ENCODE assay signal across 31 cellular contexts in the genomic region with DNA sequence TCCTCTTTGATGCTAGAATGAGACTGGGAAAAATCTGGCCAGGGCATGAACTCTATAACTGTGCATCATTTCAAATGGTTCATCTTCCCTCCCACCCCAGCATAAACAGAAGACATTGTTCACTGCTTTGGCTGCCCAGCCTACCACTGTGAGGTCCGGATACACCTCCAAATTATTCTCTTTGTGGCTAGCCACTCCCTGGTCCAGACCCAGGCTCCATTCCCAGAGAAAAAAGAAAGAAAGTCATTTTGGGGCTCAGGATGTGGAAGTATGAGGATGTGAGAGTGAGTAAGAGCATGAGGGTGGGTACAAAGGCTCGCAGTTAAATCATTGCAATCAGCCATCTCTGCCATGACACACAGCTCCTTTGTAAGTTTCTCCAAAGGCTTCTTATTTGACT.
DNase-seq lines count a peak whose midpoint lies in the region; ATAC-seq, FAIRE-seq and TF ChIP-seq lines count a peak whose summit lies in the region.
"Had no signal": no experiment of that assay in that cellular context is flagged by ENCODE, and none has a peak within 500 bp of the region (broad histone marks: within the 10 kb centered on the region; RNA-seq: fewer than 3 reads in every experiment).

No MANE protein-coding gene starts in this region.

- H3K36me3 ChIP-seq in SK-N-SH (replicated peaks in 1 of 2; ENCODE audit: control insufficient read depth in 1 of 2, insufficient read depth in 2 of 2, low read length in 1 of 2) (no peaks in the 10 kb centered on the region), testis (ENCODE audit: low read depth, missing control alignments) (no peaks in the 10 kb centered on the region)
- H3K36me3 ChIP-seq: cardiac muscle cell, esophagus squamous epithelium, left lung, Peyer's patch, thoracic aorta, vagina had no signal

- DNase-seq in SK-N-SH (peak; percentile 6), NCI-H69 (lab: John Stamatoyannopoulos, UW) (peak; percentile 36), fibroblast of mammary gland (ENCODE audit: low read depth) (peak; percentile 12), urothelium cell line (ENCODE audit: low spot score) (peak; percentile 49), testis (no peak), activated gamma-delta T cell (lab: John Stamatoyannopoulos, UW) (no peak)
- no peak for DNase-seq in stimulated activated CD4-positive, alpha-beta T cell treated with anti-CD3 and anti-CD28 coated beads, Interleukin-1b, Interleukin-23, amount 100 ng/mL, for 48 hours
- DNase-seq: activated CD4-positive, alpha-beta T cell treated with anti-CD3 and anti-CD28 coated beads for 1 hour; activated CD8-positive, alpha-beta T cell treated with anti-CD3 and anti-CD28 coated beads for 36 hours; AML-193; CD4-positive, alpha-beta T cell; esophagus squamous epithelium; left lung; MV-4-11; naive thymus-derived CD4-positive, alpha-beta T cell; NCI-H1694 treated with DMSO at 0.1 percent for 48 hours; NCI-H2171; NCI-H524 treated with DMSO at 0.1 percent for 48 hours; Peyer's patch; stimulated activated naive CD8-positive, alpha-beta T cell treated with anti-CD3 and anti-CD28 coated beads, Interleukin-15, Interleukin-2, amounts not matched to agents 100 U/mL and 50 U/mL, for 24 hours; T-helper 17 cell had no signal

- H3K27ac ChIP-seq in SK-N-SH (ENCODE audit: low read depth in 2 of 2, low read length in 1 of 2) = peak overlapping the region in 1 of 2 experiments; percentile 44; a peak in 1 of 4 replicates
- no peak overlapping the region for H3K27ac ChIP-seq in testis
- H3K27ac ChIP-seq: 22Rv1, cardiac muscle cell, coronary artery, esophagus squamous epithelium, KMS-11, left lung, Peyer's patch, thoracic aorta, vagina had no signal

- no peak for TF ChIP-seq POLR2A in testis (IDR thresholded peaks at IDR 0.05)

- TF ChIP-seq RAD21 in SK-N-SH (IDR thresholded peaks at IDR 0.05; ENCODE audit: low read length) = no peak

- H3K79me2 ChIP-seq in SK-N-SH (ENCODE audit: insufficient read depth) = no peaks in the 10 kb centered on the region

- H3K9me3 ChIP-seq in SK-N-SH (no peaks in the 10 kb centered on the region), testis (no peaks in the 10 kb centered on the region)
- H3K9me3 ChIP-seq: esophagus squamous epithelium, left lung, Peyer's patch, thoracic aorta, vagina had no signal

- TF ChIP-seq CTCF in SK-N-SH (IDR thresholded peaks at IDR 0.05) (no peak), fibroblast of mammary gland (conservative IDR thresholded peaks at IDR 0.05; ENCODE audit: control insufficient read depth, insufficient read depth, low read depth, low read length) (no peak), testis (IDR thresholded peaks at IDR 0.05) (no peak)

- no peak for ATAC-seq in SK-N-SH treated with all-trans-retinoic acid at 6 μM for 48 hours
- ATAC-seq: activated CD8-positive, alpha-beta T cell treated with anti-CD3 and anti-CD28 coated beads for 36 hours; activated naive CD4-positive, alpha-beta T cell treated with anti-CD3 and anti-CD28 coated beads, Interleukin-2, amount 50 U/mL, for 72 hours; activated T-helper 17 cell treated with anti-CD3 and anti-CD28 coated beads, Interleukin-2, amount 50 U/mL, for 72 hours; HCT116; left lung; naive thymus-derived CD4-positive, alpha-beta T cell; stimulated activated naive CD8-positive, alpha-beta T cell treated with anti-CD3 and anti-CD28 coated beads, Interleukin-15, Interleukin-2, amounts not matched to agents 100 U/mL and 50 U/mL, for 24 hours; T-helper 17 cell had no signal

- H3K9ac ChIP-seq in SK-N-SH = no peak overlapping the region
- H3K9ac ChIP-seq: KMS-11 had no signal

- H3K4me3 ChIP-seq in SK-N-SH (ENCODE audit: low read depth in 2 of 2, low read length in 1 of 2) (no peak overlapping the region), fibroblast of mammary gland (ENCODE audit: control insufficient read depth, low read depth, low read length) (no peak overlapping the region), testis (no peak overlapping the region)
- H3K4me3 ChIP-seq: cardiac muscle cell, coronary artery, esophagus squamous epithelium, left lung, Peyer's patch, thoracic aorta, vagina had no signal

- no peaks in the 10 kb centered on the region for H3K9me2 ChIP-seq in SK-N-SH

- POLR2A ChIA-PET in SK-N-SH (lab: Yijun Ruan, JAX) = no interaction called here

- peaks cover 8 to 18% of the 10 kb centered on the region in 2 experiments; a peak in 3 of 4 replicates for H3K4me1 ChIP-seq in SK-N-SH (ENCODE audit: control insufficient read depth in 1 of 2, insufficient read depth in 2 of 2, low read depth in 1 of 2, low read length in 1 of 2)
- H3K4me1 ChIP-seq in testis = no peaks in the 10 kb centered on the region
- H3K4me1 ChIP-seq: esophagus squamous epithelium, left lung, Peyer's patch, vagina had no signal

- TF ChIP-seq EP300 in SK-N-SH (IDR thresholded peaks at IDR 0.05; ENCODE audit: borderline replicate concordance in 1 of 2, low read depth in 1 of 2, low read length in 1 of 2) = no peak

- peak overlapping the region; percentile 52; the same call in 1 of the 2 replicates for H2AFZ ChIP-seq in SK-N-SH (ENCODE audit: low read depth)

- CTCF ChIA-PET in SK-N-SH (lab: Yijun Ruan, JAX) = interaction anchor here (1.5 kb wide), 1 partner anchor 273 kb away, joined by 4 read pairs; no protein-coding TSS in a partner anchor

- H4K20me1 ChIP-seq in SK-N-SH (ENCODE audit: insufficient read depth) = no peaks in the 10 kb centered on the region

- 59% methylated on average over 2 of the region's 2 CpGs for WGBS in SK-N-SH (ENCODE audit: low lambda C conversion rate)
- 77 to 83% methylated on average over 2 of the region's 2 CpGs for WGBS in testis, 2 donors

- H3K4me2 ChIP-seq in SK-N-SH = no peak overlapping the region
- H3K4me2 ChIP-seq: KMS-11 had no signal

- intact Hi-C loops in testis (cut with DNase I; ENCODE audit: low total_unique reads) = no loop called here

- no peak for FAIRE-seq in urothelium cell line (lab: Jason Lieb, UNC)

- H3F3A ChIP-seq in SK-N-SH (replicated peaks; ENCODE audit: insufficient read depth) = no peaks in the 10 kb centered on the region

- H3K27me3 ChIP-seq in SK-N-SH (ENCODE audit: insufficient read depth) (no peaks in the 10 kb centered on the region), testis (no peaks in the 10 kb centered on the region)
- H3K27me3 ChIP-seq: cardiac muscle cell, esophagus squamous epithelium, left lung, Peyer's patch, vagina had no signal

TF ChIP-seq in SK-N-SH, 30 proteins besides CTCF, POLR2A, EP300 and RAD21 (continues in another document):
- no peak for TF ChIP-seq TEAD4 (IDR thresholded peaks at IDR 0.05; ENCODE audit: borderline replicate concordance, insufficient read depth)
- TF ChIP-seq, protein P1, sequence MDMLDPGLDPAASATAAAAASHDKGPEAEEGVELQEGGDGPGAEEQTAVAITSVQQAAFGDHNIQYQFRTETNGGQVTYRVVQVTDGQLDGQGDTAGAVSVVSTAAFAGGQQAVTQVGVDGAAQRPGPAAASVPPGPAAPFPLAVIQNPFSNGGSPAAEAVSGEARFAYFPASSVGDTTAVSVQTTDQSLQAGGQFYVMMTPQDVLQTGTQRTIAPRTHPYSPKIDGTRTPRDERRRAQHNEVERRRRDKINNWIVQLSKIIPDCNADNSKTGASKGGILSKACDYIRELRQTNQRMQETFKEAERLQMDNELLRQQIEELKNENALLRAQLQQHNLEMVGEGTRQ (IDR thresholded peaks at IDR 0.05; ENCODE audit: borderline replicate concordance, low read depth, low read length) = no peak
- no peak for TF ChIP-seq NRF1 (IDR thresholded peaks at IDR 0.05; ENCODE audit: low read depth, low read length)
- no peak for TF ChIP-seq RXRA (IDR thresholded peaks at IDR 0.05; ENCODE audit: borderline replicate concordance, low read depth)
- TF ChIP-seq FOSL2 (IDR thresholded peaks at IDR 0.05; ENCODE audit: borderline replicate concordance, low read depth) = no peak
- no peak for TF ChIP-seq CHD2 (IDR thresholded peaks at IDR 0.05; ENCODE audit: low read length, partially characterized antibody)
- no peak for TF ChIP-seq RFX5 (IDR thresholded peaks at IDR 0.05; ENCODE audit: low read length)
- no peak for TF ChIP-seq GABPA (IDR thresholded peaks at IDR 0.05; ENCODE audit: low read depth)

TF ChIP-seq in SK-N-SH treated with all-trans-retinoic acid at 6 μM for 48 hours, 23 proteins besides CTCF, POLR2A, EP300 and RAD21 (continues in another document):
- TF ChIP-seq ESRRG (CRISPR knock-in tag; IDR thresholded peaks at IDR 0.05) (no peak), SNAI2 (CRISPR knock-in tag; IDR thresholded peaks at IDR 0.05) (no peak), PPARA (CRISPR knock-in tag; IDR thresholded peaks at IDR 0.05; ENCODE audit: borderline replicate concordance) (no peak)
- TF ChIP-seq, protein P2, sequence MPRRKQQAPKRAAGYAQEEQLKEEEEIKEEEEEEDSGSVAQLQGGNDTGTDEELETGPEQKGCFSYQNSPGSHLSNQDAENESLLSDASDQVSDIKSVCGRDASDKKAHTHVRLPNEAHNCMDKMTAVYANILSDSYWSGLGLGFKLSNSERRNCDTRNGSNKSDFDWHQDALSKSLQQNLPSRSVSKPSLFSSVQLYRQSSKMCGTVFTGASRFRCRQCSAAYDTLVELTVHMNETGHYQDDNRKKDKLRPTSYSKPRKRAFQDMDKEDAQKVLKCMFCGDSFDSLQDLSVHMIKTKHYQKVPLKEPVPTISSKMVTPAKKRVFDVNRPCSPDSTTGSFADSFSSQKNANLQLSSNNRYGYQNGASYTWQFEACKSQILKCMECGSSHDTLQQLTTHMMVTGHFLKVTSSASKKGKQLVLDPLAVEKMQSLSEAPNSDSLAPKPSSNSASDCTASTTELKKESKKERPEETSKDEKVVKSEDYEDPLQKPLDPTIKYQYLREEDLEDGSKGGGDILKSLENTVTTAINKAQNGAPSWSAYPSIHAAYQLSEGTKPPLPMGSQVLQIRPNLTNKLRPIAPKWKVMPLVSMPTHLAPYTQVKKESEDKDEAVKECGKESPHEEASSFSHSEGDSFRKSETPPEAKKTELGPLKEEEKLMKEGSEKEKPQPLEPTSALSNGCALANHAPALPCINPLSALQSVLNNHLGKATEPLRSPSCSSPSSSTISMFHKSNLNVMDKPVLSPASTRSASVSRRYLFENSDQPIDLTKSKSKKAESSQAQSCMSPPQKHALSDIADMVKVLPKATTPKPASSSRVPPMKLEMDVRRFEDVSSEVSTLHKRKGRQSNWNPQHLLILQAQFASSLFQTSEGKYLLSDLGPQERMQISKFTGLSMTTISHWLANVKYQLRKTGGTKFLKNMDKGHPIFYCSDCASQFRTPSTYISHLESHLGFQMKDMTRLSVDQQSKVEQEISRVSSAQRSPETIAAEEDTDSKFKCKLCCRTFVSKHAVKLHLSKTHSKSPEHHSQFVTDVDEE (CRISPR knock-in tag; IDR thresholded peaks at IDR 0.05) = no peak

Comparison
In these comparisons a context has a peak if more than half of its experiments do, and no peak if none do; other contexts are left out.
1. DNase-seq: peak in SK-N-SH (single experiment), NCI-H69 (single experiment), fibroblast of mammary gland (single experiment) and urothelium cell line (single experiment); none in testis (single experiment), stimulated activated CD4-positive, alpha-beta T cell treated with anti-CD3 and anti-CD28 coated beads, Interleukin-1b, Interleukin-23, amount 100 ng/mL, for 48 hours (single experiment) and activated gamma-delta T cell (single experiment).